17 cellular contexts compared by ENCODE assay signal in genomic region chr19:14565298-14565679, GRCh38. TPM values are rescaled to one million over a fixed set of nuclear protein-coding genes. Genes with fewer than 3 reads are reported as not detected.
DNase-seq lines count a peak whose midpoint lies in the region; ATAC-seq lines count a peak whose summit lies in the region.
"Had no signal": no experiment of that assay in that cellular context is flagged by ENCODE, and none has a peak within 500 bp of the region (broad histone marks: within the 10 kb centered on the region; RNA-seq: fewer than 3 reads in every experiment).

No MANE protein-coding gene starts in this region.

- H3K27me3 ChIP-seq in BLaER1 (no peaks in the 10 kb centered on the region), NT2/D1 (ENCODE audit: insufficient read depth, insufficient read length) (no peaks in the 10 kb centered on the region)

- ATAC-seq in GM19455 (IDR thresholded peaks at IDR 0.05; ENCODE audit: unreplicated experiment) (no peak), HG03025 (IDR thresholded peaks at IDR 0.05; ENCODE audit: low FRiP score, unreplicated experiment) (no peak), HG02885 (IDR thresholded peaks at IDR 0.05; ENCODE audit: poor library complexity, unreplicated experiment) (no peak), GM19324 (IDR thresholded peaks at IDR 0.05; ENCODE audit: low FRiP score, unreplicated experiment) (no peak)
- ATAC-seq: CD8-positive, alpha-beta T cell had no signal

- H3K9ac ChIP-seq in BLaER1, result peak overlapping the region; percentile 65
- peak overlapping the region; percentile 15; the same call in 1 of the 2 replicates for H3K9ac ChIP-seq in ES-I3 (ENCODE audit: low read depth, low read length)
- peak overlapping the region; percentile 17 for H3K9ac ChIP-seq in NT2/D1 (ENCODE audit: insufficient read length, low read depth)

- H3K4me3 ChIP-seq in BLaER1 (peak overlapping the region; percentile 55), NT2/D1 (ENCODE audit: insufficient read length, low read depth) (no peak overlapping the region)
- H3K4me3 ChIP-seq: PC-9, SK-N-MC had no signal

- H3K36me3 Mint-ChIP-seq in immature natural killer cell, result peaks cover 0 to 3% (median 0%) of the 10 kb centered on the region in 3 donors

- H3K4me1 ChIP-seq in BLaER1 (peaks cover 93% of the 10 kb centered on the region), ES-I3 (ENCODE audit: insufficient read depth, low read length) (peaks cover 36% of the 10 kb centered on the region), NT2/D1 (ENCODE audit: insufficient read depth, insufficient read length) (peaks cover 35% of the 10 kb centered on the region)

- peak overlapping the region in 4 of 6 donors; percentile 31 to 76 (median 58) for H3K27ac Mint-ChIP-seq in immature natural killer cell
- H3K27ac Mint-ChIP-seq: B cell; CD8-positive, alpha-beta T cell; HFFc6 had no signal

- no peak for DNase-seq in NT2/D1 (ENCODE audit: low read depth, low spot score)
- no peak for DNase-seq in immature natural killer cell
- DNase-seq: CD8-positive, alpha-beta T cell; DMS 273 treated with DMSO at 0.1 percent for 48 hours; HFFc6; NCI-H146; NCI-H2107; NCI-H748 treated with DMSO at 0.1 percent for 48 hours had no signal

- no peaks in the 10 kb centered on the region for H3K9me3 Mint-ChIP-seq in immature natural killer cell
- H3K9me3 Mint-ChIP-seq: CD8-positive, alpha-beta T cell; HFFc6 had no signal

- H3K9me3 ChIP-seq in BLaER1, result no peaks in the 10 kb centered on the region
- no peaks in the 10 kb centered on the region for H3K9me3 ChIP-seq in ES-I3 (ENCODE audit: control insufficient read depth, insufficient read depth, low read length)
- H3K9me3 ChIP-seq in NT2/D1 (ENCODE audit: insufficient read depth, low read length), result no peaks in the 10 kb centered on the region

- H3K4me3 Mint-ChIP-seq in immature natural killer cell, result peak overlapping the region in 2 of 5 donors; percentile 42 to 53
- H3K4me3 Mint-ChIP-seq: B cell; CD8-positive, alpha-beta T cell; HFFc6 had no signal

- peak overlapping the region; percentile 95 for H3K4me2 ChIP-seq in BLaER1
- H3K4me2 ChIP-seq: PC-9 had no signal

- H3K27ac ChIP-seq in BLaER1, result peak overlapping the region; percentile 89
- H3K27ac ChIP-seq: PC-9, SK-N-MC had no signal

- peaks cover 88% of the 10 kb centered on the region for H4K20me1 ChIP-seq in BLaER1

- H3K27me3 Mint-ChIP-seq in immature natural killer cell (ENCODE audit: low read depth in 3 of 3), result peaks cover 3 to 8% (median 4%) of the 10 kb centered on the region in 3 donors
- H3K27me3 Mint-ChIP-seq: B cell had no signal

- H3K36me3 ChIP-seq in BLaER1 (peaks cover 36% of the 10 kb centered on the region), ES-I3 (ENCODE audit: insufficient read depth, low read length) (no peaks in the 10 kb centered on the region), NT2/D1 (ENCODE audit: insufficient read depth, insufficient read length, low read length) (peaks cover 62% of the 10 kb centered on the region)

- H3K4me1 Mint-ChIP-seq in immature natural killer cell, result peaks cover 67 to 70% of the 10 kb centered on the region in 2 donors

RNA-seq across cellular contexts. Expression of gene NDUFB7, which starts 6.6 kb away (rescaled TPM):
- polyA plus RNA-seq in immature natural killer cell, result 100 to 1,000 TPM; 400 to 782 (median 502) TPM

RNA-seq across cellular contexts. Expression of gene CLEC17A, which starts 17.6 kb away (rescaled TPM):
- polyA plus RNA-seq in immature natural killer cell, result under 1 TPM in 1 of 3 donors, not detected in 2; 0.62 TPM

RNA-seq across cellular contexts. Expression of gene TECR, which starts 35.9 kb away (rescaled TPM):
- 100 to 1,000 TPM; 203 to 317 (median 289) TPM for polyA plus RNA-seq in immature natural killer cell

RNA-seq across cellular contexts. Expression of gene DNAJB1, which starts 47.1 kb away (rescaled TPM):
- 100 to 1,000 TPM; 116 to 164 (median 120) TPM for polyA plus RNA-seq in immature natural killer cell

Comparison
In these comparisons a context has a peak if more than half of its experiments do, and no peak if none do; other contexts are left out.
1. H3K9ac ChIP-seq: peak in every context shown above with its lines; median percentile 65 in BLaER1; 17 in NT2/D1; 15 in ES-I3.